Comparison of ENCODE assay signal across 8 cellular contexts in genomic region chr17:67531291-67531690, GRCh38.
DNase-seq lines count a peak whose midpoint lies in the region; ATAC-seq and TF ChIP-seq lines count a peak whose summit lies in the region.

No MANE protein-coding gene starts in this region.

- no peaks in the 10 kb centered on the region for H3K27me3 ChIP-seq in MM.1S (replicated peaks; ENCODE audit: insufficient read depth, low read length)

- H3K4me3 ChIP-seq in MM.1S (ENCODE audit: low read length): peak overlapping the region; percentile 51

- 0 out of 2 replicates have a peak, but pooled peaks cover 3% of the 10 kb centered on the region for H3F3A ChIP-seq in MM.1S (ENCODE audit: insufficient read depth, low read length)

- H3K4me3 Mint-ChIP-seq in activated T-cell treated with anti-CD3 and anti-CD28 coated beads, Interleukin-2, amount 50 U/mL, for 4 hours: no peak overlapping the region

- peaks cover 21% of the 10 kb centered on the region for H3K36me3 Mint-ChIP-seq in activated T-cell treated with anti-CD3 and anti-CD28 coated beads, Interleukin-2, amount 50 U/mL, for 4 hours (ENCODE audit: insufficient read depth)

- H3K4me1 Mint-ChIP-seq in activated T-cell treated with anti-CD3 and anti-CD28 coated beads, Interleukin-2, amount 50 U/mL, for 4 hours (ENCODE audit: low read depth): peaks cover 17% of the 10 kb centered on the region

- H3K4me2 ChIP-seq in MM.1S (ENCODE audit: low read depth, low read length): peak overlapping the region; percentile 78

- H2AFZ ChIP-seq in MM.1S (ENCODE audit: low read length): peak overlapping the region; percentile 16

- intact Hi-C loops in left ventricle myocardium superior (cut with micrococcal nuclease): no loop called here

- H3K9me2 ChIP-seq in MM.1S (replicated peaks; ENCODE audit: insufficient read depth, low read length): no peaks in the 10 kb centered on the region

- H4K20me1 ChIP-seq in MM.1S (ENCODE audit: insufficient read depth, low read length): no peaks in the 10 kb centered on the region

- no peaks in the 10 kb centered on the region for H3K36me3 ChIP-seq in MM.1S (replicated peaks; ENCODE audit: insufficient read depth, low read length)

- no peaks in the 10 kb centered on the region for H3K9me3 ChIP-seq in MM.1S (replicated peaks; ENCODE audit: insufficient read depth, low read length)

- 0 out of 2 replicates have a peak, but pooled peaks cover 10% of the 10 kb centered on the region for H3K79me2 ChIP-seq in MM.1S (ENCODE audit: low read length)

- 0 out of 2 replicates have a peak, but pooled peaks cover 6% of the 10 kb centered on the region for H3K4me1 ChIP-seq in MM.1S (ENCODE audit: low read length)

- DNase-seq in DMS53 (lab: John Stamatoyannopoulos, UW) (peak; percentile 94), GM20000 (ENCODE audit: low spot score) (peak; percentile 77), MM.1S (peak; percentile 88), left ventricle myocardium superior (peak; percentile 58), NCI-H526 treated with DMSO at 0.1 percent for 48 hours (lab: John Stamatoyannopoulos, UW) (no peak), NCI-H2107 treated with DMSO at 0.1 percent for 48 hours (lab: John Stamatoyannopoulos, UW; ENCODE audit: unreplicated experiment) (no peak)
- no peak for DNase-seq in effector CD8-positive, alpha-beta T cell (lab: John Stamatoyannopoulos, UW)
- no peak for DNase-seq in activated T-cell treated with anti-CD3 and anti-CD28 coated beads, Interleukin-2, amount 50 U/mL, for 4 hours

- peak overlapping the region; percentile 0; the same call in 1 of the 2 replicates for H3K27ac ChIP-seq in MM.1S (ENCODE audit: low read length)

- no peaks in the 10 kb centered on the region for H3K9me3 Mint-ChIP-seq in activated T-cell treated with anti-CD3 and anti-CD28 coated beads, Interleukin-2, amount 50 U/mL, for 4 hours

- no peaks in the 10 kb centered on the region for H3K27me3 Mint-ChIP-seq in activated T-cell treated with anti-CD3 and anti-CD28 coated beads, Interleukin-2, amount 50 U/mL, for 4 hours (ENCODE audit: low read depth)

- peak overlapping the region; percentile 27; the same call in 1 of the 2 replicates for H3K9ac ChIP-seq in MM.1S (ENCODE audit: low read length)

- TF ChIP-seq CTCF in GM20000 (IDR thresholded peaks at IDR 0.05; ENCODE audit: extremely low read depth, missing control alignments): no peak
- no peak for TF ChIP-seq CTCF in MM.1S (IDR thresholded peaks at IDR 0.05; ENCODE audit: low read length)

- peak; percentile 42 for ATAC-seq in left ventricle myocardium superior
- no peak for ATAC-seq in activated T-cell treated with anti-CD3 and anti-CD28 coated beads, Interleukin-2, amount 50 U/mL, for 4 hours

Comparison
In these comparisons a context has a peak if more than half of its experiments do, and no peak if none do; other contexts are left out.
1. DNase-seq: peak in DMS53 (single experiment), GM20000 (single experiment), MM.1S (single experiment) and left ventricle myocardium superior (single experiment); none in effector CD8-positive, alpha-beta T cell (single experiment), NCI-H526 treated with DMSO at 0.1 percent for 48 hours (single experiment), activated T-cell treated with anti-CD3 and anti-CD28 coated beads, Interleukin-2, amount 50 U/mL, for 4 hours (single experiment) and NCI-H2107 treated with DMSO at 0.1 percent for 48 hours (single experiment).